Comparison of ENCODE assay signal across 18 cellular contexts in the genomic region with DNA sequence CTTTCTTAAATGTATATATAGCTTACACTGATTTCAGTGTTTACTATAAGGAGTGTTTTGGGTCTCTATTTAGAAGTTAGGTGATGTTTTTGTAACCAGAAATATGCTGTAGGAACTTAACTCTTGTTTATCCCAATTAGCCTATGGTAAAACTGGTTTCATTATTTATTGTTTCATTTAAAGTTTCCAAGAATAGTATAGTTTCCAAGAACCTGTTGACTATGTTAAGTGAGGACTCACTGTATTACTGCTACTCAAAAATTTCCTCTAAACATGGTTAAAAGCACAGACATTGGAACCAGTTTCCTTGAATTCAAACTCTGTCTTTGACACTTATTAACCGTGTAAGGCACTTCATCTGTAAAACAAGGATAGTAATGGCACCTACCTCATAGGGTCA.
DNase-seq lines count a peak whose midpoint lies in the region; ATAC-seq and TF ChIP-seq lines count a peak whose summit lies in the region.
"Had no signal": no experiment of that assay in that cellular context is flagged by ENCODE, and none has a peak within 500 bp of the region (broad histone marks: within the 10 kb centered on the region; RNA-seq: fewer than 3 reads in every experiment).

No MANE protein-coding gene starts in this region.

- H3K4me1 ChIP-seq in left ventricle myocardium inferior (peaks cover 70% of the 10 kb centered on the region), fibroblast of lung (ENCODE audit: control insufficient read depth, extremely low read depth, insufficient read depth, low read length) (peaks cover 9% of the 10 kb centered on the region), prostate gland (replicated peaks) (peaks cover 3% of the 10 kb centered on the region)

- TF ChIP-seq POLR2A in prostate gland (IDR thresholded peaks at IDR 0.05): no peak

- no peak for TF ChIP-seq CTCF in left ventricle myocardium inferior (IDR thresholded peaks at IDR 0.05; ENCODE audit: borderline replicate concordance)
- no peak for TF ChIP-seq CTCF in fibroblast of lung (conservative IDR thresholded peaks at IDR 0.05 in 1 of 2, IDR thresholded peaks at IDR 0.05 in 1 of 2; ENCODE audit: low read depth in 1 of 2, low read length in 2 of 2)
- TF ChIP-seq CTCF in prostate gland (IDR thresholded peaks at IDR 0.05): no peak

- no peaks in the 10 kb centered on the region for H3K9me3 ChIP-seq in left ventricle myocardium inferior (replicated peaks)
- no peaks in the 10 kb centered on the region for H3K9me3 ChIP-seq in fibroblast of lung (ENCODE audit: control insufficient read depth, insufficient read depth, low read depth, low read length)
- no peaks in the 10 kb centered on the region for H3K9me3 ChIP-seq in prostate gland

- H3K36me3 ChIP-seq in left ventricle myocardium inferior (no peaks in the 10 kb centered on the region), fibroblast of lung (ENCODE audit: control insufficient read depth, insufficient read depth, low read length) (no peaks in the 10 kb centered on the region), prostate gland (no peaks in the 10 kb centered on the region)

- in situ Hi-C loops in G401 (cut with HindIII; ENCODE audit: low sequenced_read_pairs): no loop called here

- no peaks in the 10 kb centered on the region for H3K79me2 ChIP-seq in fibroblast of lung (ENCODE audit: control insufficient read depth, insufficient read depth, low read length)

- no peak overlapping the region for H3K9ac ChIP-seq in fibroblast of lung (ENCODE audit: insufficient read depth, low read length)

- H3K4me3 ChIP-seq in left ventricle myocardium inferior (no peak overlapping the region), fibroblast of lung (replicated peaks in 1 of 4; ENCODE audit: control extremely low read depth in 1 of 4, insufficient read depth in 1 of 4, low read depth in 3 of 4, low read length in 4 of 4) (no peak overlapping the region), prostate gland (no peak overlapping the region)

- no peaks in the 10 kb centered on the region for H4K20me1 ChIP-seq in fibroblast of lung (ENCODE audit: control insufficient read depth, extremely low read depth, insufficient read depth, low read length)

- H3K4me2 ChIP-seq in fibroblast of lung (ENCODE audit: extremely low read depth, insufficient read depth, low read length): peak overlapping the region; percentile 41

- H3K27me3 ChIP-seq in left ventricle myocardium inferior (ENCODE audit: low read depth) (no peaks in the 10 kb centered on the region), fibroblast of lung (ENCODE audit: control insufficient read depth, insufficient read depth, low read length) (no peaks in the 10 kb centered on the region), prostate gland (replicated peaks; ENCODE audit: insufficient read depth) (no peaks in the 10 kb centered on the region)

- DNase-seq in left ventricle myocardium inferior: no peak
- no peak for DNase-seq in left ventricle myocardium superior
- no peak for DNase-seq in fibroblast of lung (ENCODE audit: low read depth in 2 of 2)
- DNase-seq in prostate gland (ENCODE audit: low spot score): no peak
- DNase-seq in T1000 (lab: John Stamatoyannopoulos, UW): no peak
- DNase-seq in HT-29 (ENCODE audit: low spot score): no peak
- DNase-seq in COLO668 (lab: John Stamatoyannopoulos, UW; ENCODE audit: unreplicated experiment): no peak
- no peak for DNase-seq in G401 (ENCODE audit: low spot score)
- DNase-seq: activated CD8-positive, alpha-beta T cell treated with anti-CD3 and anti-CD28 coated beads for 36 hours; CD4-positive, alpha-beta T cell; DND-41; endodermal cell; foreskin melanocyte; KG1; NCI-H82; stimulated activated CD4-positive, alpha-beta T cell treated with anti-CD3 and anti-CD28 coated beads, Interleukin-4, amount 100 ng/mL, for 4 hours; T-helper 1 cell had no signal

- peak overlapping the region; percentile 73 for H3K27ac ChIP-seq in left ventricle myocardium inferior (replicated peaks)
- peak overlapping the region; percentile 63 for H3K27ac ChIP-seq in fibroblast of lung (ENCODE audit: insufficient read depth, low read length)
- H3K27ac ChIP-seq in prostate gland: peak overlapping the region; percentile 55 to 57
- H3K27ac ChIP-seq: HL-60 had no signal

- intact Hi-C loops in left ventricle myocardium inferior (cut with micrococcal nuclease) (loop anchor here (5.0 kb wide), 1 partner anchor 32 kb away; no protein-coding TSS in a partner anchor), left ventricle myocardium superior (cut with micrococcal nuclease) (no loop called here), prostate gland (cut with DNase I) (no loop called here)

- WGBS in prostate gland: 76% methylated on average over 1 of the region's 1 CpG

- ATAC-seq in left ventricle myocardium superior: no peak
- ATAC-seq: activated CD8-positive, alpha-beta T cell treated with anti-CD3 and anti-CD28 coated beads for 36 hours had no signal

- H2AFZ ChIP-seq in fibroblast of lung (ENCODE audit: low read length): no peak overlapping the region
